ENCODE assay signal across 15 cellular contexts in genomic region chr11:95994340-95994728, GRCh38.
DNase-seq lines count a peak whose midpoint lies in the region; ATAC-seq and TF ChIP-seq lines count a peak whose summit lies in the region.
"Had no signal": no experiment of that assay in that cellular context is flagged by ENCODE, and none has a peak within 500 bp of the region (broad histone marks: within the 10 kb centered on the region; RNA-seq: fewer than 3 reads in every experiment).

No MANE protein-coding gene starts in this region.

- no peaks in the 10 kb centered on the region for H3K9me3 ChIP-seq in naive thymus-derived CD4-positive, alpha-beta T cell (ENCODE audit: control insufficient read depth in 2 of 3, low read length in 3 of 3)
- no peaks in the 10 kb centered on the region for H3K9me3 ChIP-seq in thyroid gland

- DNase-seq in activated T-cell treated with anti-CD3 and anti-CD28 coated beads, Interleukin-2, amount 50 U/mL, for 24 hours: no peak
- no peak for DNase-seq in activated T-cell treated with anti-CD3 and anti-CD28 coated beads, Interleukin-2, amount 50 U/mL, for 72 hours
- DNase-seq in naive thymus-derived CD4-positive, alpha-beta T cell: no peak
- DNase-seq in thyroid gland (peak; percentile 46 to 55), NCI-H1105 treated with DMSO at 0.1 percent for 48 hours (lab: John Stamatoyannopoulos, UW) (no peak), SIG-M5 treated with dmso at 0.1 percent for 504 hours (lab: John Stamatoyannopoulos, UW; ENCODE audit: unreplicated experiment) (no peak), Kasumi-1 (lab: John Stamatoyannopoulos, UW) (no peak)
- DNase-seq: DND-41, NCI-H1436, NCI-H2081 treated with DMSO at 0.1 percent for 48 hours, NCI-H345, NCI-H526, SHP77 had no signal

- 40 to 52% methylated on average over 4 of the region's 4 CpGs for WGBS in thyroid gland, 2 donors

- H3K27ac Mint-ChIP-seq in activated T-cell treated with anti-CD3 and anti-CD28 coated beads, Interleukin-2, amount 50 U/mL, for 24 hours: peak overlapping the region; percentile 6
- H3K27ac Mint-ChIP-seq in activated T-cell treated with anti-CD3 and anti-CD28 coated beads, Interleukin-2, amount 50 U/mL, for 72 hours: no peak overlapping the region
- peak overlapping the region; percentile 1 for H3K27ac Mint-ChIP-seq in activated T-helper 17 cell treated with anti-CD3 and anti-CD28 coated beads, Interleukin-2, amount 50 U/mL, for 72 hours
- peak overlapping the region in 7 of 9 donors; percentile 8 to 85 (median 38) for H3K27ac Mint-ChIP-seq in naive thymus-derived CD4-positive, alpha-beta T cell

- H3K27me3 Mint-ChIP-seq in activated T-cell treated with anti-CD3 and anti-CD28 coated beads, Interleukin-2, amount 50 U/mL, for 24 hours: no peaks in the 10 kb centered on the region
- no peaks in the 10 kb centered on the region for H3K27me3 Mint-ChIP-seq in activated T-cell treated with anti-CD3 and anti-CD28 coated beads, Interleukin-2, amount 50 U/mL, for 72 hours (ENCODE audit: low read depth)
- no peaks in the 10 kb centered on the region for H3K27me3 Mint-ChIP-seq in activated T-helper 17 cell treated with anti-CD3 and anti-CD28 coated beads, Interleukin-2, amount 50 U/mL, for 72 hours
- H3K27me3 Mint-ChIP-seq in naive thymus-derived CD4-positive, alpha-beta T cell: no peaks in the 10 kb centered on the region

- H3K9me3 Mint-ChIP-seq in activated T-cell treated with anti-CD3 and anti-CD28 coated beads, Interleukin-2, amount 50 U/mL, for 24 hours: no peaks in the 10 kb centered on the region
- H3K9me3 Mint-ChIP-seq in activated T-cell treated with anti-CD3 and anti-CD28 coated beads, Interleukin-2, amount 50 U/mL, for 72 hours: no peaks in the 10 kb centered on the region
- H3K9me3 Mint-ChIP-seq in activated T-helper 17 cell treated with anti-CD3 and anti-CD28 coated beads, Interleukin-2, amount 50 U/mL, for 72 hours: no peaks in the 10 kb centered on the region
- H3K9me3 Mint-ChIP-seq in naive thymus-derived CD4-positive, alpha-beta T cell: no peaks in the 10 kb centered on the region

- TF ChIP-seq CTCF in thyroid gland (IDR thresholded peaks at IDR 0.05): no peak

- peaks cover 49% of the 10 kb centered on the region for H3K36me3 Mint-ChIP-seq in activated T-cell treated with anti-CD3 and anti-CD28 coated beads, Interleukin-2, amount 50 U/mL, for 24 hours (ENCODE audit: low read depth)
- peaks cover 4 to 10% of the 10 kb centered on the region in 2 donors for H3K36me3 Mint-ChIP-seq in activated T-cell treated with anti-CD3 and anti-CD28 coated beads, Interleukin-2, amount 50 U/mL, for 72 hours (ENCODE audit: insufficient read depth in 2 of 2)
- peaks cover 41% of the 10 kb centered on the region for H3K36me3 Mint-ChIP-seq in activated T-helper 17 cell treated with anti-CD3 and anti-CD28 coated beads, Interleukin-2, amount 50 U/mL, for 72 hours (ENCODE audit: low read depth)
- peaks cover 9 to 46% (median 30%) of the 10 kb centered on the region in 5 donors for H3K36me3 Mint-ChIP-seq in naive thymus-derived CD4-positive, alpha-beta T cell

- ATAC-seq in activated T-cell treated with anti-CD3 and anti-CD28 coated beads, Interleukin-2, amount 50 U/mL, for 72 hours (replicated peaks in 1 of 2): no peak
- no peak for ATAC-seq in activated T-helper 17 cell treated with anti-CD3 and anti-CD28 coated beads, Interleukin-2, amount 50 U/mL, for 72 hours (replicated peaks)
- ATAC-seq in naive thymus-derived CD4-positive, alpha-beta T cell: no peak
- ATAC-seq: K562 had no signal

- H3K4me3 Mint-ChIP-seq in activated T-cell treated with anti-CD3 and anti-CD28 coated beads, Interleukin-2, amount 50 U/mL, for 24 hours: no peak overlapping the region
- H3K4me3 Mint-ChIP-seq in activated T-cell treated with anti-CD3 and anti-CD28 coated beads, Interleukin-2, amount 50 U/mL, for 72 hours: no peak overlapping the region
- no peak overlapping the region for H3K4me3 Mint-ChIP-seq in activated T-helper 17 cell treated with anti-CD3 and anti-CD28 coated beads, Interleukin-2, amount 50 U/mL, for 72 hours
- H3K4me3 Mint-ChIP-seq in naive thymus-derived CD4-positive, alpha-beta T cell: peak overlapping the region in 1 of 10 donors; percentile 11

- TF ChIP-seq POLR2A in thyroid gland (IDR thresholded peaks at IDR 0.05): no peak

- intact Hi-C loops in naive thymus-derived CD4-positive, alpha-beta T cell (cut with micrococcal nuclease): no loop called here
- intact Hi-C loops in thyroid gland (cut with DNase I): loop anchor here (10.0 kb wide), 1 partner anchor 350 kb away; the partner anchor contains the start of gene MAML2

- H3K4me3 ChIP-seq in naive thymus-derived CD4-positive, alpha-beta T cell (ENCODE audit: low read length): no peak overlapping the region
- H3K4me3 ChIP-seq in thyroid gland (replicated peaks in 1 of 3): no peak overlapping the region
- H3K4me3 ChIP-seq: K562 had no signal

- CTCF ChIA-PET in naive thymus-derived CD4-positive, alpha-beta T cell (lab: Charles Lee): no interaction called here

- POLR2A ChIA-PET in naive thymus-derived CD4-positive, alpha-beta T cell (lab: Charles Lee): no interaction called here

- H3K4me1 ChIP-seq in naive thymus-derived CD4-positive, alpha-beta T cell (ENCODE audit: control insufficient read depth in 2 of 2, insufficient read depth in 2 of 2, low read length in 2 of 2): no peaks in the 10 kb centered on the region
- peaks cover 61 to 64% of the 10 kb centered on the region in 2 donors for H3K4me1 ChIP-seq in thyroid gland

- no peak overlapping the region for H3K27ac ChIP-seq in naive thymus-derived CD4-positive, alpha-beta T cell (ENCODE audit: low read depth, low read length)
- peak overlapping the region; percentile 14 to 73 (median 70) for H3K27ac ChIP-seq in thyroid gland

- H3K36me3 ChIP-seq in naive thymus-derived CD4-positive, alpha-beta T cell (ENCODE audit: control insufficient read depth in 2 of 3, insufficient read depth in 3 of 3, low read length in 3 of 3): peaks cover 4 to 23% (median 6%) of the 10 kb centered on the region in 3 experiments
- H3K36me3 ChIP-seq in thyroid gland: no peaks in the 10 kb centered on the region

- no peaks in the 10 kb centered on the region for H3K27me3 ChIP-seq in naive thymus-derived CD4-positive, alpha-beta T cell (ENCODE audit: control insufficient read depth in 2 of 2, insufficient read depth in 2 of 2, low read length in 2 of 2)
- H3K27me3 ChIP-seq in thyroid gland: no peaks in the 10 kb centered on the region

- H3K4me1 Mint-ChIP-seq in activated T-cell treated with anti-CD3 and anti-CD28 coated beads, Interleukin-2, amount 50 U/mL, for 24 hours (ENCODE audit: low read depth): peaks cover 41% of the 10 kb centered on the region
- peaks cover 28% of the 10 kb centered on the region for H3K4me1 Mint-ChIP-seq in activated T-cell treated with anti-CD3 and anti-CD28 coated beads, Interleukin-2, amount 50 U/mL, for 72 hours (ENCODE audit: low read depth)
- H3K4me1 Mint-ChIP-seq in activated T-helper 17 cell treated with anti-CD3 and anti-CD28 coated beads, Interleukin-2, amount 50 U/mL, for 72 hours: peaks cover 19% of the 10 kb centered on the region
- peaks cover 12 to 67% (median 36%) of the 10 kb centered on the region in 7 donors for H3K4me1 Mint-ChIP-seq in naive thymus-derived CD4-positive, alpha-beta T cell

Comparison
In these comparisons a context has a peak if more than half of its experiments do, and no peak if none do; other contexts are left out.
1. DNase-seq: peak in thyroid gland (2 of 2); none in activated T-cell treated with anti-CD3 and anti-CD28 coated beads, Interleukin-2, amount 50 U/mL, for 24 hours (single experiment), activated T-cell treated with anti-CD3 and anti-CD28 coated beads, Interleukin-2, amount 50 U/mL, for 72 hours (0 of 2), naive thymus-derived CD4-positive, alpha-beta T cell (0 of 9), NCI-H1105 treated with DMSO at 0.1 percent for 48 hours (single experiment), SIG-M5 treated with dmso at 0.1 percent for 504 hours (single experiment) and Kasumi-1 (0 of 2).